In the genomic region with DNA sequence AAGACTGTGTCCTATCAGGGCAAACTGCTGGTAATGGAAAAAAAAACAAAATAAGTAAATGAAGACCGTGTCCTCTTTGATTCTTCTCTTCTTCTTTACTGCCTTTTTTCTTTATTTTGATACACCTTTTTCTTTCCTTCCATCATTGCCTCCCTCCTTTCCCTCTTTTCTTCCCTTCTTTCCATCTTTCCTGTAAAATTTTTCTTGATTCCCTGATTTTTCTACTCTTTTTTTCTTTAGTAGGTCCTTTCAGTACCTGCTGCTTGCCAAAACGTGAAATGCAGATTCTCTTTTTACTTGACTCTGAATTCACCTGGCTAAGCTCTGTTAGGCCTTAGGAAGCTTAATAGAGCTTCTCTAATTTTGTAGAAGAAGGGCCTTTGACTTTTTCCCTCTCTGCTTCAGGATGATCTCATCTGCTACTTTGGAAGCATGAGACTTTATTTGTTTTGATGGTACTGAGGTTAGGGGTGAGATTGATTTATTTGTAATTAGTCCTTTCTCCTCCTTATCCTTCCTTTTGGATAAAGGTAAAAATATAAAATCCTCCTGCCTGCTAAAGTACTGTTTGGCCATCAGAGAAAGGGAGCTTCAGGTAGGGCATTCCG, we compare ENCODE assay signal across 18 cellular contexts. TPM values are rescaled to one million over a fixed set of nuclear protein-coding genes. Genes with fewer than 3 reads are reported as not detected.
DNase-seq lines count a peak whose midpoint lies in the region; ATAC-seq and TF ChIP-seq lines count a peak whose summit lies in the region.
"Had no signal": no experiment of that assay in that cellular context is flagged by ENCODE, and none has a peak within 500 bp of the region (broad histone marks: within the 10 kb centered on the region; RNA-seq: fewer than 3 reads in every experiment).

No MANE protein-coding gene starts in this region.

- H3K27ac ChIP-seq in GM23338 (ENCODE audit: low read depth) = 0 out of 2 replicates have a peak overlapping the region, but pooled peaks have one; percentile 27
- H3K27ac ChIP-seq: BLaER1 treated with 17β-estradiol and CSF1 and Interleukin-3, amounts not matched to agents 10 nM and 100 nM; HL-60; tibial artery had no signal

- H2AFZ ChIP-seq in GM23338 = no peak overlapping the region

- H3K27me3 ChIP-seq in GM23338 (ENCODE audit: insufficient read depth) = no peaks in the 10 kb centered on the region
- H3K27me3 ChIP-seq: BLaER1 treated with 17β-estradiol and CSF1 and Interleukin-3, amounts not matched to agents 10 nM and 100 nM; tibial artery had no signal

- TF ChIP-seq CTCF in GM23338 (conservative IDR thresholded peaks at IDR 0.05; ENCODE audit: low read depth in 2 of 2) = no peak
- no peak for TF ChIP-seq CTCF in nephron progenitor cell (IDR thresholded peaks at IDR 0.05)
- no peak for TF ChIP-seq CTCF in GM10248 (IDR thresholded peaks at IDR 0.05; ENCODE audit: control extremely low read depth, extremely low read depth, low read depth, missing control alignments)

- H3K4me2 ChIP-seq in GM23338 = no peak overlapping the region

- peaks cover 14% of the 10 kb centered on the region for H3K36me3 Mint-ChIP-seq in activated CD4-positive, alpha-beta T cell treated with anti-CD3 and anti-CD28 coated beads for 36 hours (ENCODE audit: low read depth)
- H3K36me3 Mint-ChIP-seq in activated CD4-positive, alpha-beta T cell treated with anti-CD3 and anti-CD28 coated beads, Interleukin-2, amount 10 ng/mL, durations not matched to agents 24 days and 14 days (ENCODE audit: low read depth) = peaks cover 24% of the 10 kb centered on the region
- H3K36me3 Mint-ChIP-seq in GM23338 (ENCODE audit: low read depth) (peaks cover 28% of the 10 kb centered on the region), nephron progenitor cell (ENCODE audit: low read depth) (peaks cover 32% of the 10 kb centered on the region)
- H3K36me3 Mint-ChIP-seq in activated naive CD8-positive, alpha-beta T cell treated with anti-CD3 and anti-CD28 coated beads, Interleukin-2, amount 50 U/mL, for 24 hours (ENCODE audit: low read depth) = peaks cover 24% of the 10 kb centered on the region

- peaks cover 95% of the 10 kb centered on the region for H3K79me2 ChIP-seq in GM23338 (replicated peaks; ENCODE audit: insufficient read depth)

- no peaks in the 10 kb centered on the region for H3K9me3 Mint-ChIP-seq in activated CD4-positive, alpha-beta T cell treated with anti-CD3 and anti-CD28 coated beads for 36 hours (ENCODE audit: low read depth)
- no peaks in the 10 kb centered on the region for H3K9me3 Mint-ChIP-seq in activated CD4-positive, alpha-beta T cell treated with anti-CD3 and anti-CD28 coated beads, Interleukin-2, amount 10 ng/mL, durations not matched to agents 24 days and 14 days
- H3K9me3 Mint-ChIP-seq in GM23338 (no peaks in the 10 kb centered on the region), nephron progenitor cell (no peaks in the 10 kb centered on the region)
- no peaks in the 10 kb centered on the region for H3K9me3 Mint-ChIP-seq in activated naive CD8-positive, alpha-beta T cell treated with anti-CD3 and anti-CD28 coated beads, Interleukin-2, amount 50 U/mL, for 24 hours
- H3K9me3 Mint-ChIP-seq: H9 had no signal

- peaks cover 22% of the 10 kb centered on the region for H4K20me1 ChIP-seq in GM23338 (replicated peaks; ENCODE audit: insufficient read depth)

- DNase-seq in activated CD4-positive, alpha-beta T cell treated with anti-CD3 and anti-CD28 coated beads for 36 hours = no peak
- no peak for DNase-seq in activated CD4-positive, alpha-beta T cell treated with anti-CD3 and anti-CD28 coated beads, Interleukin-2, amount 10 ng/mL, durations not matched to agents 24 days and 14 days
- DNase-seq in GM23338 (ENCODE audit: low spot score) (no peak), nephron progenitor cell (no peak), NCI-H524 (lab: John Stamatoyannopoulos, UW) (no peak), GM10248 (ENCODE audit: extremely low spot score) (no peak)
- DNase-seq in activated naive CD8-positive, alpha-beta T cell treated with anti-CD3 and anti-CD28 coated beads, Interleukin-2, amount 50 U/mL, for 24 hours = no peak
- DNase-seq: activated gamma-delta T cell; H9; KG1; NCI-H2029; NCI-H510A; occipital lobe; stimulated activated naive CD4-positive, alpha-beta T cell; tibial artery had no signal

- no peaks in the 10 kb centered on the region for H3F3A ChIP-seq in GM23338 (replicated peaks; ENCODE audit: low read depth)

- peaks cover 19% of the 10 kb centered on the region for H3K4me1 ChIP-seq in GM23338 (ENCODE audit: insufficient read depth)

- no peak overlapping the region for H3K4me3 Mint-ChIP-seq in activated CD4-positive, alpha-beta T cell treated with anti-CD3 and anti-CD28 coated beads for 36 hours
- no peak overlapping the region for H3K4me3 Mint-ChIP-seq in activated CD4-positive, alpha-beta T cell treated with anti-CD3 and anti-CD28 coated beads, Interleukin-2, amount 10 ng/mL, durations not matched to agents 24 days and 14 days
- H3K4me3 Mint-ChIP-seq in GM23338 = no peak overlapping the region
- H3K4me3 Mint-ChIP-seq in activated naive CD8-positive, alpha-beta T cell treated with anti-CD3 and anti-CD28 coated beads, Interleukin-2, amount 50 U/mL, for 24 hours = no peak overlapping the region
- no peak overlapping the region for H3K4me3 Mint-ChIP-seq in nephron progenitor cell
- H3K4me3 Mint-ChIP-seq: H9 had no signal

- POLR2A ChIA-PET in activated CD4-positive, alpha-beta T cell treated with anti-CD3 and anti-CD28 coated beads for 36 hours (lab: Charles Lee) = interaction anchor here (0.6 kb wide), 1 partner anchor 20 kb away, joined by 3 read pairs; no protein-coding TSS in a partner anchor
- POLR2A ChIA-PET in GM10248 (lab: Yijun Ruan, JAX) = no interaction called here

- intact Hi-C loops in activated CD4-positive, alpha-beta T cell treated with anti-CD3 and anti-CD28 coated beads for 36 hours (cut with DNase I, micrococcal nuclease) = no loop called here
- intact Hi-C loops in activated CD4-positive, alpha-beta T cell treated with anti-CD3 and anti-CD28 coated beads, Interleukin-2, amount 10 ng/mL, durations not matched to agents 24 days and 14 days (cut with micrococcal nuclease) = loop anchor here (2.0 kb wide), 1 partner anchor 15 kb away; no protein-coding TSS in a partner anchor

- no peaks in the 10 kb centered on the region for H3K27me3 Mint-ChIP-seq in activated CD4-positive, alpha-beta T cell treated with anti-CD3 and anti-CD28 coated beads for 36 hours
- H3K27me3 Mint-ChIP-seq in activated CD4-positive, alpha-beta T cell treated with anti-CD3 and anti-CD28 coated beads, Interleukin-2, amount 10 ng/mL, durations not matched to agents 24 days and 14 days = no peaks in the 10 kb centered on the region
- peaks cover 2% of the 10 kb centered on the region for H3K27me3 Mint-ChIP-seq in GM23338 (ENCODE audit: insufficient read depth, low read depth, poor library complexity)
- no peaks in the 10 kb centered on the region for H3K27me3 Mint-ChIP-seq in activated naive CD8-positive, alpha-beta T cell treated with anti-CD3 and anti-CD28 coated beads, Interleukin-2, amount 50 U/mL, for 24 hours
- H3K27me3 Mint-ChIP-seq in nephron progenitor cell (ENCODE audit: low read depth, poor library complexity) = no peaks in the 10 kb centered on the region

- H3K4me3 ChIP-seq in GM23338 = no peak overlapping the region
- H3K4me3 ChIP-seq: BLaER1 treated with 17β-estradiol and CSF1 and Interleukin-3, amounts not matched to agents 10 nM and 100 nM; tibial artery had no signal

- no peak for ATAC-seq in activated CD4-positive, alpha-beta T cell treated with anti-CD3 and anti-CD28 coated beads for 36 hours
- ATAC-seq in GM23338 = no peak
- no peak for ATAC-seq in activated naive CD8-positive, alpha-beta T cell treated with anti-CD3 and anti-CD28 coated beads, Interleukin-2, amount 50 U/mL, for 24 hours
- no peak for ATAC-seq in GM18873 (IDR thresholded peaks at IDR 0.05; ENCODE audit: low FRiP score, unreplicated experiment)

- H3K27ac Mint-ChIP-seq in activated CD4-positive, alpha-beta T cell treated with anti-CD3 and anti-CD28 coated beads for 36 hours = peak overlapping the region; percentile 2
- H3K27ac Mint-ChIP-seq in activated CD4-positive, alpha-beta T cell treated with anti-CD3 and anti-CD28 coated beads, Interleukin-2, amount 10 ng/mL, durations not matched to agents 24 days and 14 days = no peak overlapping the region
- H3K27ac Mint-ChIP-seq in GM23338 = peak overlapping the region; percentile 11; the same call in 1 of the 2 replicates
- H3K27ac Mint-ChIP-seq in activated naive CD8-positive, alpha-beta T cell treated with anti-CD3 and anti-CD28 coated beads, Interleukin-2, amount 50 U/mL, for 24 hours = peak overlapping the region; percentile 20
- peak overlapping the region; percentile 58 for H3K27ac Mint-ChIP-seq in nephron progenitor cell

- H3K9me2 ChIP-seq in GM23338 (ENCODE audit: insufficient read depth) = no peaks in the 10 kb centered on the region

- CTCF ChIA-PET in activated CD4-positive, alpha-beta T cell treated with anti-CD3 and anti-CD28 coated beads for 36 hours (lab: Charles Lee) = interaction anchor here (0.6 to 1.0 kb wide), 2 partner anchors 144 to 156 kb away, joined by 3 to 5 read pairs; no protein-coding TSS in a partner anchor
- CTCF ChIA-PET in GM10248 (lab: Yijun Ruan, JAX) = interaction anchor here (0.8 to 1.7 kb wide), 3 partner anchors 11 to 28 kb away, joined by 3 to 4 read pairs (median 3); no protein-coding TSS in a partner anchor

- peaks cover 17% of the 10 kb centered on the region for H3K36me3 ChIP-seq in GM23338 (ENCODE audit: insufficient read depth)

- peaks cover 56% of the 10 kb centered on the region for H3K4me1 Mint-ChIP-seq in activated CD4-positive, alpha-beta T cell treated with anti-CD3 and anti-CD28 coated beads for 36 hours
- H3K4me1 Mint-ChIP-seq in activated CD4-positive, alpha-beta T cell treated with anti-CD3 and anti-CD28 coated beads, Interleukin-2, amount 10 ng/mL, durations not matched to agents 24 days and 14 days = peaks cover 30% of the 10 kb centered on the region
- H3K4me1 Mint-ChIP-seq in GM23338 = peaks cover 30% of the 10 kb centered on the region
- peaks cover 59% of the 10 kb centered on the region for H3K4me1 Mint-ChIP-seq in activated naive CD8-positive, alpha-beta T cell treated with anti-CD3 and anti-CD28 coated beads, Interleukin-2, amount 50 U/mL, for 24 hours
- peaks cover 28% of the 10 kb centered on the region for H3K4me1 Mint-ChIP-seq in nephron progenitor cell

TF ChIP-seq in GM23338, 12 proteins besides CTCF, POLR2A, EP300 and RAD21 (continues in another document):
- no peak for TF ChIP-seq STAT1 (IDR thresholded peaks at IDR 0.05; ENCODE audit: unreplicated experiment)

RNA-seq across cellular contexts. Expression of a gene that starts 19.2 kb away (rescaled TPM):
- total RNA-seq in activated CD4-positive, alpha-beta T cell treated with anti-CD3 and anti-CD28 coated beads for 36 hours = 100 to 1,000 TPM in 1 of 2 experiments, 10 to 100 TPM in 1; 89.0 to 151 TPM
- total RNA-seq in activated CD4-positive, alpha-beta T cell treated with anti-CD3 and anti-CD28 coated beads, Interleukin-2, amount 10 ng/mL, durations not matched to agents 24 days and 14 days = 105 and 117 TPM in 2 replicates
- 148 and 166 TPM in 2 replicates for total RNA-seq in GM23338 (2014; rRNA removed; shearing (Covaris generic))
- 98.8 and 109 TPM in 2 replicates for polyA plus RNA-seq in GM23338 (2016; fragmentation: Nextera tagmentation; extraction: Ambion mirVana)
